Comparison of ENCODE assay signal across 1 cellular context in the genomic region with DNA sequence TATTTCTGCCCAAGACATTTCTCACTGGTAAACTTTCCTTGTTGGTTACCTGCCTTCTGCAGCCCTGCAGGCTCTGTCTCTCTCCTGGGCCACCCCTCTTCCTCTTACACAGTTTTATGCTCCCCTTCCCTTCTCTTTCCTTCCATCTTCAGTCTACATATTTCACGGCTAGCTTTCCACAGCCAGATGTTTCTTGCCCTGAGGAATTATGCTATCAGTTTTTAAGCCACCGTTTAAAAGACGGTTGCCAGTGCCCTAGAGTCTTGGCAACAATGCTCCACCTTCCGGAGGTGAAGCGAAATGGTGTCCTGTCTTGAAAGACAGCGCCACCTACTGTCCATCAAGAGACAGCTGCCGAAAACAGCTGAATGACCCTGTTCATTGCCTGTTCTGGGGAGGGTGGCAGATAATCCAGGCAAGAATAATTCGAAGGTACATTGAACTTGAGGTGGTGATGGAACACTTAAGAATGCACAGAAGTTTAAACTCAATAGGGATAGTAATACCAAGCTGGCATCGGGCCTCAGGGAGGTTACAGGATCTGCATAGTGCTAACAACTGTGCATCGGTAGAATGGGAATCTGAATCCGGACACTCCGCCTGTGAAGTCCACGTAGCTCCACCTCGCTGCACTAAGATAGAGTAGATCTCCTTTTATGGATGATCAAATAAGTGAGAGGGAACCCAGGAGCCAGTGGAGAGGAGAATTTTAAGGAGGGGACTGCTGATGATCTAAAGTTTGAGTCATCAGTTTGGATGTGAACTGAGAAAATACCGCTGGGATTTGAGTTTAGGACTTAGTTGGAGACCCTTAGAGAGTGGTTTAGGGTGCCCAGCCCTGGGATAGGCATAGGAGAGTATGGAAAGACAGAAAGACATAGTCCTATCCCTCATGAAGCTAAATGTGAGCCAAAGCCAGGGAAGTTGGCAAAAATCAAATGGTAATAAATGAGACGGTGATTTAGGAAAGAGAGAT.
TF ChIP-seq lines count a peak whose summit lies in the region.

No MANE protein-coding gene starts in this region.

TF ChIP-seq in HepG2, 621 proteins besides CTCF, POLR2A, EP300 and RAD21 (continued from another document and continues in another):
- TF ChIP-seq, protein P1, sequence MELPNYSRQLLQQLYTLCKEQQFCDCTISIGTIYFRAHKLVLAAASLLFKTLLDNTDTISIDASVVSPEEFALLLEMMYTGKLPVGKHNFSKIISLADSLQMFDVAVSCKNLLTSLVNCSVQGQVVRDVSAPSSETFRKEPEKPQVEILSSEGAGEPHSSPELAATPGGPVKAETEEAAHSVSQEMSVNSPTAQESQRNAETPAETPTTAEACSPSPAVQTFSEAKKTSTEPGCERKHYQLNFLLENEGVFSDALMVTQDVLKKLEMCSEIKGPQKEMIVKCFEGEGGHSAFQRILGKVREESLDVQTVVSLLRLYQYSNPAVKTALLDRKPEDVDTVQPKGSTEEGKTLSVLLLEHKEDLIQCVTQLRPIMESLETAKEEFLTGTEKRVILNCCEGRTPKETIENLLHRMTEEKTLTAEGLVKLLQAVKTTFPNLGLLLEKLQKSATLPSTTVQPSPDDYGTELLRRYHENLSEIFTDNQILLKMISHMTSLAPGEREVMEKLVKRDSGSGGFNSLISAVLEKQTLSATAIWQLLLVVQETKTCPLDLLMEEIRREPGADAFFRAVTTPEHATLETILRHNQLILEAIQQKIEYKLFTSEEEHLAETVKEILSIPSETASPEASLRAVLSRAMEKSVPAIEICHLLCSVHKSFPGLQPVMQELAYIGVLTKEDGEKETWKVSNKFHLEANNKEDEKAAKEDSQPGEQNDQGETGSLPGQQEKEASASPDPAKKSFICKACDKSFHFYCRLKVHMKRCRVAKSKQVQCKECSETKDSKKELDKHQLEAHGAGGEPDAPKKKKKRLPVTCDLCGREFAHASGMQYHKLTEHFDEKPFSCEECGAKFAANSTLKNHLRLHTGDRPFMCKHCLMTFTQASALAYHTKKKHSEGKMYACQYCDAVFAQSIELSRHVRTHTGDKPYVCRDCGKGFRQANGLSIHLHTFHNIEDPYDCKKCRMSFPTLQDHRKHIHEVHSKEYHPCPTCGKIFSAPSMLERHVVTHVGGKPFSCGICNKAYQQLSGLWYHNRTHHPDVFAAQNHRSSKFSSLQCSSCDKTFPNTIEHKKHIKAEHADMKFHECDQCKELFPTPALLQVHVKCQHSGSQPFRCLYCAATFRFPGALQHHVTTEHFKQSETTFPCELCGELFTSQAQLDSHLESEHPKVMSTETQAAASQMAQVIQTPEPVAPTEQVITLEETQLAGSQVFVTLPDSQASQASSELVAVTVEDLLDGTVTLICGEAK (IDR thresholded peaks at IDR 0.05), result no peak
- TF ChIP-seq, protein P1 (CRISPR knock-in tag; IDR thresholded peaks at IDR 0.05), result no peak
- no peak for TF ChIP-seq PCBP2 (optimal IDR thresholded peaks at IDR 0.05; ENCODE audit: low read depth, low read length, poor library complexity, severe bottlenecking)
- no peak for TF ChIP-seq ZNF569 (CRISPR knock-in tag; IDR thresholded peaks at IDR 0.05; ENCODE audit: borderline replicate concordance)
- no peak for TF ChIP-seq ARNTL (CRISPR knock-in tag; IDR thresholded peaks at IDR 0.05)
- peak; percentile 52 for TF ChIP-seq ZNF781 (CRISPR knock-in tag; IDR thresholded peaks at IDR 0.05; ENCODE audit: borderline replicate concordance, not compliant biosample characterization)
- TF ChIP-seq CBX1 (IDR thresholded peaks at IDR 0.05; ENCODE audit: low read depth), result no peak
- 0 out of 2 replicates have a peak, but pooled peaks have one; percentile 22 for TF ChIP-seq ZFY (CRISPR knock-in tag; IDR thresholded peaks at IDR 0.05)
- TF ChIP-seq NR3C1 (CRISPR knock-in tag; IDR thresholded peaks at IDR 0.05), result no peak
- TF ChIP-seq ZNF660 (CRISPR knock-in tag; IDR thresholded peaks at IDR 0.05; ENCODE audit: borderline replicate concordance, low read depth), result no peak
- no peak for TF ChIP-seq ZNF10 (CRISPR knock-in tag; IDR thresholded peaks at IDR 0.05; ENCODE audit: borderline replicate concordance, low read depth)
- TF ChIP-seq, protein P2, sequence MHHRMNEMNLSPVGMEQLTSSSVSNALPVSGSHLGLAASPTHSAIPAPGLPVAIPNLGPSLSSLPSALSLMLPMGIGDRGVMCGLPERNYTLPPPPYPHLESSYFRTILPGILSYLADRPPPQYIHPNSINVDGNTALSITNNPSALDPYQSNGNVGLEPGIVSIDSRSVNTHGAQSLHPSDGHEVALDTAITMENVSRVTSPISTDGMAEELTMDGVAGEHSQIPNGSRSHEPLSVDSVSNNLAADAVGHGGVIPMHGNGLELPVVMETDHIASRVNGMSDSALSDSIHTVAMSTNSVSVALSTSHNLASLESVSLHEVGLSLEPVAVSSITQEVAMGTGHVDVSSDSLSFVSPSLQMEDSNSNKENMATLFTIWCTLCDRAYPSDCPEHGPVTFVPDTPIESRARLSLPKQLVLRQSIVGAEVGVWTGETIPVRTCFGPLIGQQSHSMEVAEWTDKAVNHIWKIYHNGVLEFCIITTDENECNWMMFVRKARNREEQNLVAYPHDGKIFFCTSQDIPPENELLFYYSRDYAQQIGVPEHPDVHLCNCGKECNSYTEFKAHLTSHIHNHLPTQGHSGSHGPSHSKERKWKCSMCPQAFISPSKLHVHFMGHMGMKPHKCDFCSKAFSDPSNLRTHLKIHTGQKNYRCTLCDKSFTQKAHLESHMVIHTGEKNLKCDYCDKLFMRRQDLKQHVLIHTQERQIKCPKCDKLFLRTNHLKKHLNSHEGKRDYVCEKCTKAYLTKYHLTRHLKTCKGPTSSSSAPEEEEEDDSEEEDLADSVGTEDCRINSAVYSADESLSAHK (CRISPR knock-in tag; IDR thresholded peaks at IDR 0.05; ENCODE audit: borderline replicate concordance), result no peak; the same call in 1 of the 2 replicates
- TF ChIP-seq MED8 (CRISPR knock-in tag; IDR thresholded peaks at IDR 0.05; ENCODE audit: insufficient replicate concordance), result no peak
- TF ChIP-seq SKI (IDR thresholded peaks at IDR 0.05; ENCODE audit: partially characterized antibody), result no peak
- TF ChIP-seq, protein P3, sequence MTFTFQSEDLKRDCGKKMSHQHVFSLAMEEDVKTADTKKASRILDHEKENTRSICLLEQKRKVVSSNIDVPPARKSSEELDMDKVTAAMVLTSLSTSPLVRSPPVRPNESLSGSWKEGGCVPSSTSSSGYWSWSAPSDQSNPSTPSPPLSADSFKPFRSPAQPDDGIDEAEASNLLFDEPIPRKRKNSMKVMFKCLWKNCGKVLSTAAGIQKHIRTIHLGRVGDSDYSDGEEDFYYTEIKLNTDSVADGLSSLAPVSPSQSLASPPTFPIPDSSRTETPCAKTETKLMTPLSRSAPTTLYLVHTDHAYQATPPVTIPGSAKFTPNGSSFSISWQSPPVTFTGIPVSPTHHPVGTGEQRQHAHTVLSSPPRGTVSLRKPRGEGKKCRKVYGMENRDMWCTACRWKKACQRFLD (CRISPR knock-in tag; IDR thresholded peaks at IDR 0.05; ENCODE audit: borderline replicate concordance), result no peak
- no peak for TF ChIP-seq AGO2 (optimal IDR thresholded peaks at IDR 0.05; ENCODE audit: low read depth, low read length)
- TF ChIP-seq, protein P4, sequence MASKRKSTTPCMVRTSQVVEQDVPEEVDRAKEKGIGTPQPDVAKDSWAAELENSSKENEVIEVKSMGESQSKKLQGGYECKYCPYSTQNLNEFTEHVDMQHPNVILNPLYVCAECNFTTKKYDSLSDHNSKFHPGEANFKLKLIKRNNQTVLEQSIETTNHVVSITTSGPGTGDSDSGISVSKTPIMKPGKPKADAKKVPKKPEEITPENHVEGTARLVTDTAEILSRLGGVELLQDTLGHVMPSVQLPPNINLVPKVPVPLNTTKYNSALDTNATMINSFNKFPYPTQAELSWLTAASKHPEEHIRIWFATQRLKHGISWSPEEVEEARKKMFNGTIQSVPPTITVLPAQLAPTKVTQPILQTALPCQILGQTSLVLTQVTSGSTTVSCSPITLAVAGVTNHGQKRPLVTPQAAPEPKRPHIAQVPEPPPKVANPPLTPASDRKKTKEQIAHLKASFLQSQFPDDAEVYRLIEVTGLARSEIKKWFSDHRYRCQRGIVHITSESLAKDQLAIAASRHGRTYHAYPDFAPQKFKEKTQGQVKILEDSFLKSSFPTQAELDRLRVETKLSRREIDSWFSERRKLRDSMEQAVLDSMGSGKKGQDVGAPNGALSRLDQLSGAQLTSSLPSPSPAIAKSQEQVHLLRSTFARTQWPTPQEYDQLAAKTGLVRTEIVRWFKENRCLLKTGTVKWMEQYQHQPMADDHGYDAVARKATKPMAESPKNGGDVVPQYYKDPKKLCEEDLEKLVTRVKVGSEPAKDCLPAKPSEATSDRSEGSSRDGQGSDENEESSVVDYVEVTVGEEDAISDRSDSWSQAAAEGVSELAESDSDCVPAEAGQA (IDR thresholded peaks at IDR 0.05; ENCODE audit: low read depth), result no peak
- TF ChIP-seq, protein P4 (CRISPR knock-in tag; IDR thresholded peaks at IDR 0.05; ENCODE audit: borderline replicate concordance), result no peak
- TF ChIP-seq, protein P5, sequence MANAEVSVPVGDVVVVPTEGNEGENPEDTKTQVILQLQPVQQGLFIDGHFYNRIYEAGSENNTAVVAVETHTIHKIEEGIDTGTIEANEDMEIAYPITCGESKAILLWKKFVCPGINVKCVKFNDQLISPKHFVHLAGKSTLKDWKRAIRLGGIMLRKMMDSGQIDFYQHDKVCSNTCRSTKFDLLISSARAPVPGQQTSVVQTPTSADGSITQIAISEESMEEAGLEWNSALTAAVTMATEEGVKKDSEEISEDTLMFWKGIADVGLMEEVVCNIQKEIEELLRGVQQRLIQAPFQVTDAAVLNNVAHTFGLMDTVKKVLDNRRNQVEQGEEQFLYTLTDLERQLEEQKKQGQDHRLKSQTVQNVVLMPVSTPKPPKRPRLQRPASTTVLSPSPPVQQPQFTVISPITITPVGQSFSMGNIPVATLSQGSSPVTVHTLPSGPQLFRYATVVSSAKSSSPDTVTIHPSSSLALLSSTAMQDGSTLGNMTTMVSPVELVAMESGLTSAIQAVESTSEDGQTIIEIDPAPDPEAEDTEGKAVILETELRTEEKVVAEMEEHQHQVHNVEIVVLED (CRISPR knock-in tag; IDR thresholded peaks at IDR 0.05; ENCODE audit: borderline replicate concordance), result no peak
- 0 out of 2 replicates have a peak, but pooled peaks have one; percentile 3 for TF ChIP-seq NFE2L2 (IDR thresholded peaks at IDR 0.05; ENCODE audit: low read length)
- no peak; the same call in 1 of the 2 replicates for TF ChIP-seq RNF2 (conservative IDR thresholded peaks at IDR 0.05; ENCODE audit: low read depth)
- TF ChIP-seq ZNF557 (CRISPR knock-in tag; IDR thresholded peaks at IDR 0.05), result no peak
- no peak for TF ChIP-seq ZSCAN22 (CRISPR knock-in tag; IDR thresholded peaks at IDR 0.05)
- no peak; the same call in 1 of the 2 replicates for TF ChIP-seq HIVEP1 (CRISPR knock-in tag; IDR thresholded peaks at IDR 0.05)
- TF ChIP-seq TEAD2 (CRISPR knock-in tag; IDR thresholded peaks at IDR 0.05), result no peak
- TF ChIP-seq ZNF510 (CRISPR knock-in tag; IDR thresholded peaks at IDR 0.05; ENCODE audit: low read depth), result no peak
- no peak for TF ChIP-seq BORCS8-MEF2B (CRISPR knock-in tag; IDR thresholded peaks at IDR 0.05)
- no peak for TF ChIP-seq ZNF44 (CRISPR knock-in tag; IDR thresholded peaks at IDR 0.05)
- no peak for TF ChIP-seq NONO (IDR thresholded peaks at IDR 0.05)
- peak; percentile 48; the same call in 1 of the 2 replicates for TF ChIP-seq NONO (CRISPR knock-in tag; conservative IDR thresholded peaks at IDR 0.05)
- TF ChIP-seq TOPORS (CRISPR knock-in tag; IDR thresholded peaks at IDR 0.05), result no peak
- TF ChIP-seq RFX3 (CRISPR knock-in tag; IDR thresholded peaks at IDR 0.05), result no peak
- TF ChIP-seq, protein P6, sequence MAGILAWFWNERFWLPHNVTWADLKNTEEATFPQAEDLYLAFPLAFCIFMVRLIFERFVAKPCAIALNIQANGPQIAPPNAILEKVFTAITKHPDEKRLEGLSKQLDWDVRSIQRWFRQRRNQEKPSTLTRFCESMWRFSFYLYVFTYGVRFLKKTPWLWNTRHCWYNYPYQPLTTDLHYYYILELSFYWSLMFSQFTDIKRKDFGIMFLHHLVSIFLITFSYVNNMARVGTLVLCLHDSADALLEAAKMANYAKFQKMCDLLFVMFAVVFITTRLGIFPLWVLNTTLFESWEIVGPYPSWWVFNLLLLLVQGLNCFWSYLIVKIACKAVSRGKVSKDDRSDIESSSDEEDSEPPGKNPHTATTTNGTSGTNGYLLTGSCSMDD (CRISPR knock-in tag; IDR thresholded peaks at IDR 0.05), result no peak
- no peak for TF ChIP-seq ZNF780A (CRISPR knock-in tag; IDR thresholded peaks at IDR 0.05)
- no peak for TF ChIP-seq TBP (CRISPR knock-in tag; IDR thresholded peaks at IDR 0.05)
